Comparison of ENCODE assay signal across 8 cellular contexts in the genomic region with DNA sequence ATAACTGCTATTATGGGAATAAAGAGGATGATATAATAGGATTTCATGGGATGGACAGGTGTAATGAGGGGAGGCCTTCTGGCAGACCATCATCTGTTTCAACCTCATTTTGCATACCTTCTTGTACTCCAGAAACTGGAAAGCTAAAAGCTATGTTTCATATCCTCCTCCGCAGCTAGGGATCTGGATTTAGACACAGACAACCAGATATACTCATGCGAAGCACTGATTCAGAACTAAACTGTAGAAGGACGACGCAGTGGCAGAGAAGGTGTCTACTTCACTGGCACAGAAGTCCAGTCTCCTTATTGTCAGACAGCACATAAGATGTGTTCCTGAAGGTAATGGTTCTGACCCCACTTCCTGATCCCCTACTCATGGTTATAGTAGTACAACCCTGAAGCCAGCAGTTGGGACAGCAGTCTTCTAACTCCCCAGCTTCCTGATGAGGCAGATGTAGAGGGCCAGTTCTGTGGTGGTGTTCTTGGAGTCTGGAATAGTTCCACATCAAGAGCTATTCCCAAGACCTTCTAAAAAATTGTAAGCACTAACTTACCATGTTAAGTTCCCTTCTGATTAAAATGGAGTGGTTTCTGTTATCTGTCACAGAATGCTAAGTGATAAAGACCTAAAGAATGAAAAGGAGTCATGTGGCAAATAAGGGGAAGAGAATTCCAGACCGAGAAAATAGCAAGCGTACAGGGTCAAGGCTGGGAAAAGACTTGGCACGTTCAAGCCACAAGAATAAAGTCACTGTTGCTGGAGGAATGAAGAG.
DNase-seq lines count a peak whose midpoint lies in the region; ATAC-seq and TF ChIP-seq lines count a peak whose summit lies in the region.

No MANE protein-coding gene starts in this region.

- no peak overlapping the region for H3K27ac ChIP-seq in OCI-LY7 (ENCODE audit: low read depth, low read length, poor library complexity, severe bottlenecking)
- H3K27ac ChIP-seq in heart right ventricle: no peak overlapping the region
- H3K27ac ChIP-seq in esophagus squamous epithelium: no peak overlapping the region

- H3K4me3 ChIP-seq in OCI-LY7 (ENCODE audit: low read depth, low read length, poor library complexity, severe bottlenecking) (no peak overlapping the region), heart right ventricle (no peak overlapping the region), esophagus squamous epithelium (no peak overlapping the region)

- ATAC-seq in HG03025 (IDR thresholded peaks at IDR 0.05; ENCODE audit: low FRiP score, unreplicated experiment) (peak; percentile 67), SK-N-SH treated with all-trans-retinoic acid at 6 μM for 48 hours (peak; percentile 60), heart right ventricle (no peak)

- no peaks in the 10 kb centered on the region for H3K9me3 ChIP-seq in OCI-LY7 (ENCODE audit: low read length)
- peaks cover 0 to 5% (median 0%) of the 10 kb centered on the region in 11 donors for H3K9me3 ChIP-seq in heart right ventricle
- no peaks in the 10 kb centered on the region for H3K9me3 ChIP-seq in esophagus squamous epithelium

- H3K4me1 ChIP-seq in OCI-LY7 (ENCODE audit: insufficient read depth, low read length, poor library complexity, severe bottlenecking) (no peaks in the 10 kb centered on the region), heart right ventricle (peaks cover 0 to 12% (median 0%) of the 10 kb centered on the region in 9 donors), esophagus squamous epithelium (no peaks in the 10 kb centered on the region)

- no peak for TF ChIP-seq POLR2A in esophagus squamous epithelium (IDR thresholded peaks at IDR 0.05)

- no peaks in the 10 kb centered on the region for H3K9me2 ChIP-seq in OCI-LY7 (ENCODE audit: insufficient read depth, low read length)

- H3K79me2 ChIP-seq in OCI-LY7 (ENCODE audit: insufficient read depth, low read depth, low read length): no peaks in the 10 kb centered on the region

- TF ChIP-seq CTCF in OCI-LY7 (conservative IDR thresholded peaks at IDR 0.05; ENCODE audit: low read length): no peak
- TF ChIP-seq CTCF in heart right ventricle (IDR thresholded peaks at IDR 0.05): no peak
- TF ChIP-seq CTCF in esophagus squamous epithelium (IDR thresholded peaks at IDR 0.05): no peak

- intact Hi-C loops in OCI-LY7 (cut with micrococcal nuclease; ENCODE audit: unreplicated experiment): no loop called here
- intact Hi-C loops in heart right ventricle (cut with DNase I): no loop called here
- intact Hi-C loops in esophagus squamous epithelium (cut with DNase I): no loop called here

- H3K36me3 ChIP-seq in OCI-LY7 (ENCODE audit: insufficient read depth, low read length): no peaks in the 10 kb centered on the region
- no peaks in the 10 kb centered on the region for H3K36me3 ChIP-seq in heart right ventricle
- H3K36me3 ChIP-seq in esophagus squamous epithelium: no peaks in the 10 kb centered on the region

- no peaks in the 10 kb centered on the region; the same call in 1 of the 2 replicates for H4K20me1 ChIP-seq in OCI-LY7 (ENCODE audit: insufficient read depth, low read length)

- no TSS peak for BruUV-seq in OCI-LY7 (replicated peaks; lab: Mats Ljungman, UMichigan)

- H3K27me3 ChIP-seq in heart right ventricle: no peaks in the 10 kb centered on the region
- no peaks in the 10 kb centered on the region for H3K27me3 ChIP-seq in esophagus squamous epithelium

- no peak overlapping the region for H3K4me2 ChIP-seq in OCI-LY7 (ENCODE audit: low read length)

- WGBS in heart right ventricle, 2 donors: 60 to 62% methylated on average over 7 of the region's 7 CpGs
- WGBS in esophagus squamous epithelium, 2 donors: 77 to 80% methylated on average over 7 of the region's 7 CpGs

- DNase-seq in NCI-H524 (lab: John Stamatoyannopoulos, UW) (peak; percentile 40 to 71), NCI-H524 treated with DMSO at 0.1 percent for 48 hours (lab: John Stamatoyannopoulos, UW) (no peak), OCI-LY7 (ENCODE audit: low spot score) (no peak), heart right ventricle (no peak), esophagus squamous epithelium (lab: John Stamatoyannopoulos, UW) (no peak), SKM-1 (lab: John Stamatoyannopoulos, UW; ENCODE audit: unreplicated experiment) (no peak)

- POLR2A ChIA-PET in OCI-LY7 (lab: Charles Lee): no interaction called here

- H2AFZ ChIP-seq in OCI-LY7 (ENCODE audit: low read length): no peak overlapping the region

- CTCF ChIA-PET in OCI-LY7 (lab: Charles Lee; ENCODE audit: unreplicated experiment): no interaction called here

TF ChIP-seq in SK-N-SH treated with all-trans-retinoic acid at 6 μM for 48 hours, 23 proteins besides CTCF, POLR2A, EP300 and RAD21:
- TF ChIP-seq ISL1 (CRISPR knock-in tag; IDR thresholded peaks at IDR 0.05): peak; percentile 60
- TF ChIP-seq BACH2 (CRISPR knock-in tag; IDR thresholded peaks at IDR 0.05; ENCODE audit: borderline replicate concordance): no peak

Comparison
In these comparisons a context has a peak if more than half of its experiments do, and no peak if none do; other contexts are left out.
1. DNase-seq: peak in NCI-H524 (2 of 2); none in NCI-H524 treated with DMSO at 0.1 percent for 48 hours (single experiment), OCI-LY7 (single experiment), heart right ventricle (0 of 2), esophagus squamous epithelium (single experiment) and SKM-1 (single experiment).
2. ATAC-seq: peak in HG03025 (single experiment) and SK-N-SH treated with all-trans-retinoic acid at 6 μM for 48 hours (single experiment); none in heart right ventricle (0 of 8).